17 cellular contexts compared by ENCODE assay signal in the genomic region with DNA sequence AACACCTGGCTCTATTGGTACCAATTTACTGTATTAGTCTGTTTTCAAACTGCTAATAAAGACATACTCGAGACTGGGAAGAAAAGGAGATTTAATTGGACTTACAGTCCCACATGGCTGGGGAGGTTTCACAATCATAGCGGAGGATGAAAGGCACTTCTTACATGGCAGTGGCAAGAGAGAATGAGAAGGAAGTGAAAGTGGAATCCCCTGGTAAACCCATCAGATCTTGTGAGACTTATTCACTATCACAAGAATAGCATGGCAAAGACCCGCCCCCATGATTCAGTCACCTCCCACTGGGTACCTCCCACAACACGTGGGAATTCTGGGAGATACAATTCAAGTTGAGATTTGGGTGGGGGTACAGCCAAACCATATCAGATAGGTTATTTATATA.
"Had no signal": no experiment of that assay in that cellular context is flagged by ENCODE, and none has a peak within 500 bp of the region (broad histone marks: within the 10 kb centered on the region; RNA-seq: fewer than 3 reads in every experiment).

No MANE protein-coding gene starts in this region.

- H3K27ac Mint-ChIP-seq: activated naive CD8-positive, alpha-beta T cell treated with anti-CD3 and anti-CD28 coated beads, Interleukin-2, amount 50 U/mL, for 24 hours; activated T-helper 17 cell treated with anti-CD3 and anti-CD28 coated beads, Interleukin-2, amount 50 U/mL, for 72 hours; neural progenitor cell; stimulated activated naive CD8-positive, alpha-beta T cell treated with anti-CD3 and anti-CD28 coated beads, Interleukin-15, amount 100 ng/mL, for 72 hours had no signal

- H3K9me3 ChIP-seq: breast epithelium, psoas muscle, thoracic aorta had no signal

- DNase-seq: activated naive CD4-positive, alpha-beta T cell treated with Interleukin-2 at 50 U/mL for 16 hours; activated naive CD8-positive, alpha-beta T cell treated with anti-CD3 and anti-CD28 coated beads, Interleukin-2, amount 50 U/mL, for 24 hours; aorta; dermis blood vessel endothelial cell; effector memory CD8-positive, alpha-beta T cell; islet precursor cell; midbrain; psoas muscle; spleen; stimulated activated naive CD8-positive, alpha-beta T cell treated with anti-CD3 and anti-CD28 coated beads, Interleukin-15, amount 100 ng/mL, for 72 hours had no signal

- H3K9me3 Mint-ChIP-seq: activated naive CD8-positive, alpha-beta T cell treated with anti-CD3 and anti-CD28 coated beads, Interleukin-2, amount 50 U/mL, for 24 hours; activated T-helper 17 cell treated with anti-CD3 and anti-CD28 coated beads, Interleukin-2, amount 50 U/mL, for 72 hours; effector memory CD8-positive, alpha-beta T cell; neural progenitor cell; stimulated activated naive CD8-positive, alpha-beta T cell treated with anti-CD3 and anti-CD28 coated beads, Interleukin-15, amount 100 ng/mL, for 72 hours had no signal

- H3K4me3 Mint-ChIP-seq: activated naive CD8-positive, alpha-beta T cell treated with anti-CD3 and anti-CD28 coated beads, Interleukin-2, amount 50 U/mL, for 24 hours; activated T-helper 17 cell treated with anti-CD3 and anti-CD28 coated beads, Interleukin-2, amount 50 U/mL, for 72 hours; effector memory CD8-positive, alpha-beta T cell; neural progenitor cell; stimulated activated naive CD8-positive, alpha-beta T cell treated with anti-CD3 and anti-CD28 coated beads, Interleukin-15, amount 100 ng/mL, for 72 hours had no signal

- H2AFZ ChIP-seq: neural progenitor cell had no signal

- H3K4me1 Mint-ChIP-seq: activated naive CD8-positive, alpha-beta T cell treated with anti-CD3 and anti-CD28 coated beads, Interleukin-2, amount 50 U/mL, for 24 hours; activated T-helper 17 cell treated with anti-CD3 and anti-CD28 coated beads, Interleukin-2, amount 50 U/mL, for 72 hours; neural progenitor cell; stimulated activated naive CD8-positive, alpha-beta T cell treated with anti-CD3 and anti-CD28 coated beads, Interleukin-15, amount 100 ng/mL, for 72 hours had no signal

- H3K27ac ChIP-seq: breast epithelium, neural progenitor cell, psoas muscle, spleen, thoracic aorta had no signal

- H3K4me3 ChIP-seq: breast epithelium, neural progenitor cell, psoas muscle, spleen, thoracic aorta had no signal

- H3K27me3 Mint-ChIP-seq: activated naive CD8-positive, alpha-beta T cell treated with anti-CD3 and anti-CD28 coated beads, Interleukin-2, amount 50 U/mL, for 24 hours; activated T-helper 17 cell treated with anti-CD3 and anti-CD28 coated beads, Interleukin-2, amount 50 U/mL, for 72 hours; effector memory CD8-positive, alpha-beta T cell; stimulated activated naive CD8-positive, alpha-beta T cell treated with anti-CD3 and anti-CD28 coated beads, Interleukin-15, amount 100 ng/mL, for 72 hours had no signal

- H3K4me2 ChIP-seq: neural progenitor cell had no signal

- ATAC-seq: activated CD4-positive, CD25-positive, alpha-beta regulatory T cell treated with anti-CD3 and anti-CD28 coated beads, Interleukin-2, amount 50 U/mL, for 24 hours; activated naive CD8-positive, alpha-beta T cell treated with anti-CD3 and anti-CD28 coated beads, Interleukin-2, amount 50 U/mL, for 24 hours; activated T-helper 17 cell treated with anti-CD3 and anti-CD28 coated beads, Interleukin-2, amount 50 U/mL, for 72 hours; effector memory CD8-positive, alpha-beta T cell; left lobe of liver; sciatic nerve; stimulated activated naive CD8-positive, alpha-beta T cell treated with anti-CD3 and anti-CD28 coated beads, Interleukin-15, amount 100 ng/mL, for 72 hours had no signal

- H3K9ac ChIP-seq: neural progenitor cell had no signal

- H3K4me1 ChIP-seq: breast epithelium, neural progenitor cell, spleen had no signal

- H3K36me3 ChIP-seq: breast epithelium had no signal

- H3K27me3 ChIP-seq: breast epithelium, neural progenitor cell, spleen had no signal
